In the genomic region with DNA sequence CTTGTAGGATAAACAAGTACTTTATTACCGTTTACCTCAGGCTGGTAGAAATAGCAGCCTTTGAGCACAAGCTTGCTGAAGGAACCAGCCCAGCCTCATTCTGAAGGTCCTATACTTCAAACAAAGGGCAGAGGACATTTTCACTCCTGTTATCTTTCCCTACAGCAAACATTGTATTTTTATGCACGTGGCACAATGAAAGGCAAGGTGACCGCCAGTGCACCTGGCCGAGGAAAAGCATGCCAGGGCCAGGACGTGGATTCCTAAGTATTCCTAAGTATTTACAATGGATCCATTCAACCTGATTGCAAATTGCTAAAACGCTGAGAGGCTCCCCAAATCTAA, we compare ENCODE assay signal across 24 cellular contexts.
"Had no signal": no experiment of that assay in that cellular context is flagged by ENCODE, and none has a peak within 500 bp of the region (broad histone marks: within the 10 kb centered on the region; RNA-seq: fewer than 3 reads in every experiment).

No MANE protein-coding gene starts in this region.

- H3K27ac Mint-ChIP-seq: activated B cell treated with CpG ODN at 0.5 μM for 24 hours; activated CD4-positive, alpha-beta T cell treated with anti-CD3 and anti-CD28 coated beads for 36 hours; activated naive CD8-positive, alpha-beta T cell treated with anti-CD3 and anti-CD28 coated beads for 36 hours; effector memory CD8-positive, alpha-beta T cell; naive thymus-derived CD8-positive, alpha-beta T cell; neural progenitor cell; stimulated activated naive CD8-positive, alpha-beta T cell treated with anti-CD3 and anti-CD28 coated beads, Interleukin-15, Interleukin-2, amounts not matched to agents 100 ng/mL and 50 ng/mL, for 24 hours had no signal

- H3K4me1 Mint-ChIP-seq: activated B cell treated with CpG ODN at 0.5 μM for 24 hours; activated CD4-positive, alpha-beta T cell treated with anti-CD3 and anti-CD28 coated beads for 36 hours; activated naive CD8-positive, alpha-beta T cell treated with anti-CD3 and anti-CD28 coated beads for 36 hours; naive thymus-derived CD8-positive, alpha-beta T cell; neural progenitor cell had no signal

- H3K36me3 Mint-ChIP-seq: activated naive CD8-positive, alpha-beta T cell treated with anti-CD3 and anti-CD28 coated beads for 36 hours; naive thymus-derived CD8-positive, alpha-beta T cell had no signal

- H3K9ac ChIP-seq: neural progenitor cell had no signal

- H3K4me3 Mint-ChIP-seq: activated B cell treated with CpG ODN at 0.5 μM for 24 hours; activated CD4-positive, alpha-beta T cell treated with anti-CD3 and anti-CD28 coated beads for 36 hours; activated naive CD8-positive, alpha-beta T cell treated with anti-CD3 and anti-CD28 coated beads for 36 hours; activated T-cell treated with anti-CD3 and anti-CD28 coated beads, Interleukin-2, amount 50 U/mL, for 4 hours; effector memory CD8-positive, alpha-beta T cell; naive thymus-derived CD8-positive, alpha-beta T cell; neural progenitor cell; stimulated activated naive CD8-positive, alpha-beta T cell treated with anti-CD3 and anti-CD28 coated beads, Interleukin-15, Interleukin-2, amounts not matched to agents 100 ng/mL and 50 ng/mL, for 24 hours had no signal

- H3K9me3 Mint-ChIP-seq: activated B cell treated with CpG ODN at 0.5 μM for 24 hours; activated naive CD8-positive, alpha-beta T cell treated with anti-CD3 and anti-CD28 coated beads for 36 hours; activated T-cell treated with anti-CD3 and anti-CD28 coated beads, Interleukin-2, amount 50 U/mL, for 4 hours; neural progenitor cell had no signal

- DNase-seq: activated B cell treated with CpG ODN at 0.5 μM for 24 hours; activated CD4-positive, alpha-beta T cell treated with anti-CD3 and anti-CD28 coated beads for 36 hours; activated CD4-positive, alpha-beta T cell treated with anti-CD3 and anti-CD28 coated beads, Interleukin-2, amount 50 U/mL, for 48 hours; activated CD8-positive, alpha-beta memory T cell treated with anti-CD3 and anti-CD28 coated beads, Interleukin-2, amount 50 U/mL, for 48 hours; activated naive CD4-positive, alpha-beta T cell treated with Interleukin-2 at 50 U/mL for 16 hours; activated naive CD8-positive, alpha-beta T cell treated with anti-CD3 and anti-CD28 coated beads for 36 hours; activated T-cell treated with anti-CD3 and anti-CD28 coated beads, Interleukin-2, amount 50 U/mL, for 4 hours; amniotic stem cell; colonic mucosa; dorsolateral prefrontal cortex; effector memory CD8-positive, alpha-beta T cell; esophagus squamous epithelium; gastrocnemius medialis; hypothalamus; naive thymus-derived CD8-positive, alpha-beta T cell; stimulated activated CD4-positive, alpha-beta T cell treated with anti-CD3 and anti-CD28 coated beads, Interleukin-4, amount 100 ng/mL, for 4 hours; T1000; tibial artery had no signal

- H3K27ac ChIP-seq: colonic mucosa, dorsolateral prefrontal cortex, esophagus squamous epithelium, gastrocnemius medialis, neural progenitor cell, prostate gland, tibial artery had no signal

- H3K36me3 ChIP-seq: colonic mucosa, esophagus squamous epithelium, gastrocnemius medialis, neural progenitor cell, prostate gland had no signal

- H3K9me3 ChIP-seq: colonic mucosa, esophagus squamous epithelium, gastrocnemius medialis, prostate gland, tibial artery had no signal

- H3K4me2 ChIP-seq: neural progenitor cell had no signal

- H3K4me1 ChIP-seq: colonic mucosa, esophagus squamous epithelium, gastrocnemius medialis, neural progenitor cell, prostate gland, tibial artery had no signal

- FAIRE-seq: bronchial epithelial cell, islet of Langerhans, urothelium cell line had no signal

- ATAC-seq: activated CD4-positive, alpha-beta T cell treated with anti-CD3 and anti-CD28 coated beads for 36 hours; activated T-cell treated with anti-CD3 and anti-CD28 coated beads, Interleukin-2, amount 50 U/mL, for 4 hours; effector memory CD8-positive, alpha-beta T cell; gastrocnemius medialis; naive thymus-derived CD8-positive, alpha-beta T cell had no signal

- H3K27me3 ChIP-seq: colonic mucosa, esophagus squamous epithelium, gastrocnemius medialis, neural progenitor cell, tibial artery had no signal

- H3K27me3 Mint-ChIP-seq: activated B cell treated with CpG ODN at 0.5 μM for 24 hours; activated CD4-positive, alpha-beta T cell treated with anti-CD3 and anti-CD28 coated beads for 36 hours; activated naive CD8-positive, alpha-beta T cell treated with anti-CD3 and anti-CD28 coated beads for 36 hours; effector memory CD8-positive, alpha-beta T cell; naive thymus-derived CD8-positive, alpha-beta T cell; stimulated activated naive CD8-positive, alpha-beta T cell treated with anti-CD3 and anti-CD28 coated beads, Interleukin-15, Interleukin-2, amounts not matched to agents 100 ng/mL and 50 ng/mL, for 24 hours had no signal

- H2AFZ ChIP-seq: neural progenitor cell had no signal

- H3K4me3 ChIP-seq: colonic mucosa, dorsolateral prefrontal cortex, esophagus squamous epithelium, gastrocnemius medialis, neural progenitor cell, prostate gland, tibial artery had no signal
